ENCODE assay signal across 8 cellular contexts in genomic region chr4:125833-126232, GRCh38. TPM values are rescaled to one million over a fixed set of nuclear protein-coding genes. Genes with fewer than 3 reads are reported as not detected.
DNase-seq lines count a peak whose midpoint lies in the region; ATAC-seq and TF ChIP-seq lines count a peak whose summit lies in the region.

No MANE protein-coding gene starts in this region.

- H3K36me3 ChIP-seq in thoracic aorta: no peaks in the 10 kb centered on the region

- H3K36me3 Mint-ChIP-seq in activated naive CD8-positive, alpha-beta T cell treated with anti-CD3 and anti-CD28 coated beads for 36 hours: peaks cover 81% of the 10 kb centered on the region
- peaks cover 6 to 57% (median 41%) of the 10 kb centered on the region in 3 donors for H3K36me3 Mint-ChIP-seq in immature natural killer cell

- DNase-seq in activated CD8-positive, alpha-beta memory T cell treated with anti-CD3 and anti-CD28 coated beads, Interleukin-2, amount 50 U/mL, for 48 hours: peak; percentile 48
- DNase-seq in activated CD8-positive, alpha-beta memory T cell treated with anti-CD3 and anti-CD28 coated beads for 24 hours: no peak
- DNase-seq in activated naive CD8-positive, alpha-beta T cell treated with anti-CD3 and anti-CD28 coated beads for 36 hours: no peak
- DNase-seq in immature natural killer cell (no peak), thoracic aorta (ENCODE audit: low spot score) (no peak), NCI-H1436 (lab: John Stamatoyannopoulos, UW) (no peak), SW480 (ENCODE audit: low spot score) (no peak), NCI-H1048 (lab: John Stamatoyannopoulos, UW) (no peak)

- H3K9me3 ChIP-seq in thoracic aorta: peaks cover 20% of the 10 kb centered on the region

- H3K27me3 ChIP-seq in thoracic aorta (replicated peaks; ENCODE audit: insufficient read depth): no peaks in the 10 kb centered on the region

- no peak overlapping the region for H3K27ac ChIP-seq in thoracic aorta

- H3K4me3 ChIP-seq in thoracic aorta: peak overlapping the region; percentile 84

- peaks cover 49% of the 10 kb centered on the region for H3K9me3 Mint-ChIP-seq in activated naive CD8-positive, alpha-beta T cell treated with anti-CD3 and anti-CD28 coated beads for 36 hours
- peaks cover 8 to 66% (median 20%) of the 10 kb centered on the region in 6 donors for H3K9me3 Mint-ChIP-seq in immature natural killer cell

- TF ChIP-seq CTCF in thoracic aorta (IDR thresholded peaks at IDR 0.05): no peak

- peaks cover 18% of the 10 kb centered on the region for H3K4me1 Mint-ChIP-seq in activated naive CD8-positive, alpha-beta T cell treated with anti-CD3 and anti-CD28 coated beads for 36 hours
- peaks cover 52 to 87% of the 10 kb centered on the region in 2 donors for H3K4me1 Mint-ChIP-seq in immature natural killer cell

- no peaks in the 10 kb centered on the region for H3K27me3 Mint-ChIP-seq in activated naive CD8-positive, alpha-beta T cell treated with anti-CD3 and anti-CD28 coated beads for 36 hours
- peaks cover 10 to 21% (median 15%) of the 10 kb centered on the region in 3 donors for H3K27me3 Mint-ChIP-seq in immature natural killer cell (ENCODE audit: low read depth in 3 of 3)

- H3K4me3 Mint-ChIP-seq in activated naive CD8-positive, alpha-beta T cell treated with anti-CD3 and anti-CD28 coated beads for 36 hours: peak overlapping the region; percentile 97
- peak overlapping the region; percentile 95 to 100 (median 99) for H3K4me3 Mint-ChIP-seq in immature natural killer cell

- H3K27ac Mint-ChIP-seq in activated naive CD8-positive, alpha-beta T cell treated with anti-CD3 and anti-CD28 coated beads for 36 hours: peak overlapping the region; percentile 97
- peak overlapping the region; percentile 76 to 99 (median 96) for H3K27ac Mint-ChIP-seq in immature natural killer cell

- ATAC-seq in thoracic aorta (ENCODE audit: insufficient number of reproducible peaks, low FRiP score, low read depth): no peak

- H3K4me1 ChIP-seq in thoracic aorta (ENCODE audit: control insufficient read depth in 1 of 2, low read depth in 2 of 2): peaks cover 9 to 18% of the 10 kb centered on the region in 2 donors

RNA-seq across cellular contexts. Expression of gene ZNF718, which starts 1.5 kb away (rescaled TPM):
- 10 to 100 TPM; 11.1 to 11.6 TPM for total RNA-seq in activated naive CD8-positive, alpha-beta T cell treated with anti-CD3 and anti-CD28 coated beads for 36 hours
- polyA plus RNA-seq in immature natural killer cell: 10 to 100 TPM in 2 of 3 donors, 1 to 10 TPM in 1; 9.3 to 14.6 (median 12.1) TPM
- 10 to 100 TPM; 10.4 to 11.5 TPM for total RNA-seq in thoracic aorta
